27 cellular contexts compared by ENCODE assay signal in genomic region chr15:91981802-91982201, GRCh38.
"Had no signal": no experiment of that assay in that cellular context is flagged by ENCODE, and none has a peak within 500 bp of the region (broad histone marks: within the 10 kb centered on the region; RNA-seq: fewer than 3 reads in every experiment).

No MANE protein-coding gene starts in this region.

- H3K4me3 ChIP-seq: adrenal gland, breast epithelium, cardiac muscle cell, coronary artery, dorsolateral prefrontal cortex, esophagus muscularis mucosa, gastroesophageal sphincter had no signal

- ATAC-seq: activated CD4-positive, alpha-beta T cell treated with anti-CD3 and anti-CD28 coated beads for 36 hours; activated CD8-positive, alpha-beta memory T cell treated with anti-CD3 and anti-CD28 coated beads, Interleukin-2, amount 10 ng/mL, durations not matched to agents 7 days and 5 days; activated CD8-positive, alpha-beta T cell treated with anti-CD3 and anti-CD28 coated beads for 36 hours; activated naive CD8-positive, alpha-beta T cell treated with anti-CD3 and anti-CD28 coated beads, Interleukin-2, amount 50 U/mL, for 24 hours; gastroesophageal sphincter had no signal

- H3K27ac ChIP-seq: adrenal gland, breast epithelium, cardiac muscle cell, dorsolateral prefrontal cortex, esophagus muscularis mucosa, foreskin keratinocyte, gastroesophageal sphincter had no signal

- DNase-seq: activated CD4-positive, alpha-beta T cell treated with anti-CD3 and anti-CD28 coated beads for 36 hours; activated CD4-positive, alpha-beta T cell treated with anti-CD3 and anti-CD28 coated beads, Interleukin-2, amount 10 ng/mL, durations not matched to agents 7 days and 5 days; activated CD4-positive, alpha-beta T cell treated with anti-CD3 and anti-CD28 coated beads, Interleukin-2, amount 50 U/mL, for 48 hours; activated CD4-positive, CD25-positive, alpha-beta regulatory T cell; activated CD4-positive, CD25-positive, alpha-beta regulatory T cell treated with anti-CD3 and anti-CD28 coated beads, Interleukin-2, amount 50 U/mL, for 72 hours; activated CD8-positive, alpha-beta memory T cell treated with anti-CD3 and anti-CD28 coated beads, Interleukin-2, amount 10 ng/mL, durations not matched to agents 7 days and 5 days; activated CD8-positive, alpha-beta memory T cell treated with anti-CD3 and anti-CD28 coated beads, Interleukin-2, amount 50 U/mL, for 4 hours; activated CD8-positive, alpha-beta T cell treated with anti-CD3 and anti-CD28 coated beads for 36 hours; activated effector memory CD4-positive, alpha-beta T cell treated with anti-CD3 and anti-CD28 coated beads, Interleukin-2, amount 50 U/mL, for 16 hours; activated naive CD4-positive, alpha-beta T cell treated with anti-CD3 and anti-CD28 coated beads for 36 hours; activated naive CD8-positive, alpha-beta T cell treated with anti-CD3 and anti-CD28 coated beads for 36 hours; activated naive CD8-positive, alpha-beta T cell treated with anti-CD3 and anti-CD28 coated beads, Interleukin-2, amount 50 U/mL, for 24 hours; activated T-cell treated with anti-CD3 and anti-CD28 coated beads, Interleukin-2, amount 50 U/mL, for 1 hour; activated T-cell treated with anti-CD3 and anti-CD28 coated beads, Interleukin-2, amount 50 U/mL, for 48 hours; adrenal gland; amygdala; aorta; dorsolateral prefrontal cortex; effector memory CD4-positive, alpha-beta T cell; endodermal cell; foreskin keratinocyte; T-helper 2 cell had no signal

- H3K36me3 ChIP-seq: adrenal gland, breast epithelium, cardiac muscle cell, esophagus muscularis mucosa, gastroesophageal sphincter had no signal

- H3K4me1 ChIP-seq: breast epithelium, foreskin keratinocyte had no signal

- H3K27me3 ChIP-seq: adrenal gland, breast epithelium, cardiac muscle cell, dorsolateral prefrontal cortex, esophagus muscularis mucosa, foreskin keratinocyte, gastroesophageal sphincter had no signal

- H3K9me3 ChIP-seq: adrenal gland, breast epithelium, esophagus muscularis mucosa, gastroesophageal sphincter had no signal
